Comparison of ENCODE assay signal across 8 cellular contexts in genomic region chr3:52317178-52317577, GRCh38. TPM values are rescaled to one million over a fixed set of nuclear protein-coding genes. Genes with fewer than 3 reads are reported as not detected.
DNase-seq lines count a peak whose midpoint lies in the region; TF ChIP-seq lines count a peak whose summit lies in the region.

No MANE protein-coding gene starts in this region.

- peaks cover 23% of the 10 kb centered on the region for H3K27me3 Mint-ChIP-seq in neural progenitor cell (ENCODE audit: insufficient read depth, low read depth)

- peaks cover 73% of the 10 kb centered on the region for H3K4me1 Mint-ChIP-seq in neural progenitor cell

- peaks cover 0 to 63% (median 0%) of the 10 kb centered on the region in 11 experiments; a peak in 6 of 22 replicates for H4K20me1 ChIP-seq in BLaER1 treated with 17β-estradiol and CSF1 and Interleukin-3, amounts not matched to agents 10 nM and 100 nM
- no peaks in the 10 kb centered on the region for H4K20me1 ChIP-seq in neural progenitor cell (ENCODE audit: low read depth)

- H3K27ac Mint-ChIP-seq in neural progenitor cell = no peak overlapping the region

- no peak for TF ChIP-seq CTCF in epithelial cell of esophagus (IDR thresholded peaks at IDR 0.05; ENCODE audit: insufficient read depth, low read depth, low read length, missing control alignments)
- TF ChIP-seq CTCF in neural progenitor cell (IDR thresholded peaks at IDR 0.05) = no peak

- H3K36me3 Mint-ChIP-seq in neural progenitor cell = no peaks in the 10 kb centered on the region

- DNase-seq in NCI-H510A treated with DMSO at 0.1 percent for 48 hours (lab: John Stamatoyannopoulos, UW) = peak; percentile 25
- no peak for DNase-seq in epithelial cell of esophagus (ENCODE audit: low read depth)
- no peak for DNase-seq in neural progenitor cell (ENCODE audit: low spot score)
- no peak for DNase-seq in NCI-H1417 (lab: John Stamatoyannopoulos, UW)
- DNase-seq in NCI-H1105 (lab: John Stamatoyannopoulos, UW) = no peak
- DNase-seq in SKM-1 (lab: John Stamatoyannopoulos, UW; ENCODE audit: unreplicated experiment) = no peak
- DNase-seq in dedifferentiated amniotic fluid mesenchymal stem cell (ENCODE audit: extremely low spot score) = no peak

- H3K4me3 Mint-ChIP-seq in neural progenitor cell = peak overlapping the region; percentile 75

- no peaks in the 10 kb centered on the region for H3K79me2 ChIP-seq in neural progenitor cell (ENCODE audit: low read depth)

- peaks cover 34% of the 10 kb centered on the region for H3F3A ChIP-seq in neural progenitor cell (ENCODE audit: low read depth)

- H3K9ac ChIP-seq in BLaER1 treated with 17β-estradiol and CSF1 and Interleukin-3, amounts not matched to agents 10 nM and 100 nM = peak overlapping the region in 6 of 11 experiments; percentile 14 to 41 (median 28); a peak in 8 of 22 replicates
- no peak overlapping the region for H3K9ac ChIP-seq in neural progenitor cell

- peak overlapping the region in 6 of 10 experiments; percentile 13 to 56 (median 29); a peak in 6 of 20 replicates for H3K4me3 ChIP-seq in BLaER1 treated with 17β-estradiol and CSF1 and Interleukin-3, amounts not matched to agents 10 nM and 100 nM
- H3K4me3 ChIP-seq in epithelial cell of esophagus (ENCODE audit: low read length) = peak overlapping the region; percentile 32
- H3K4me3 ChIP-seq in neural progenitor cell = peak overlapping the region; percentile 45

- peak overlapping the region; percentile 74 to 92 (median 85) for H3K4me2 ChIP-seq in BLaER1 treated with 17β-estradiol and CSF1 and Interleukin-3, amounts not matched to agents 10 nM and 100 nM
- peak overlapping the region; percentile 84 for H3K4me2 ChIP-seq in neural progenitor cell

- H3K4me1 ChIP-seq in BLaER1 treated with 17β-estradiol and CSF1 and Interleukin-3, amounts not matched to agents 10 nM and 100 nM = peaks cover 50 to 66% (median 59%) of the 10 kb centered on the region in 10 experiments
- peaks cover 29% of the 10 kb centered on the region for H3K4me1 ChIP-seq in neural progenitor cell

- no peak overlapping the region for H3K27ac ChIP-seq in BLaER1 treated with 17β-estradiol and CSF1 and Interleukin-3, amounts not matched to agents 10 nM and 100 nM
- no peak overlapping the region for H3K27ac ChIP-seq in neural progenitor cell

- no peaks in the 10 kb centered on the region for H3K9me3 ChIP-seq in BLaER1 treated with 17β-estradiol and CSF1 and Interleukin-3, amounts not matched to agents 10 nM and 100 nM (replicated peaks in 1 of 11)
- H3K9me3 ChIP-seq in neural progenitor cell (ENCODE audit: low read depth) = no peaks in the 10 kb centered on the region

- H3K27me3 ChIP-seq in BLaER1 treated with 17β-estradiol and CSF1 and Interleukin-3, amounts not matched to agents 10 nM and 100 nM = 0 out of 22 replicates have a peak, but pooled peaks cover 0 to 7% (median 0%) of the 10 kb centered on the region in 11 experiments
- peaks cover 22% of the 10 kb centered on the region for H3K27me3 ChIP-seq in neural progenitor cell

- peak overlapping the region; percentile 59 for H2AFZ ChIP-seq in neural progenitor cell (replicated peaks)

- no peaks in the 10 kb centered on the region for H3K9me3 Mint-ChIP-seq in neural progenitor cell

- H3K36me3 ChIP-seq in BLaER1 treated with 17β-estradiol and CSF1 and Interleukin-3, amounts not matched to agents 10 nM and 100 nM = no peaks in the 10 kb centered on the region
- no peaks in the 10 kb centered on the region for H3K36me3 ChIP-seq in neural progenitor cell

RNA-seq across cellular contexts. Expression of gene DNAH1, which starts 1.1 kb away (rescaled TPM):
- total RNA-seq in neural progenitor cell (ENCODE audit: low replicate concordance) = 0.80 and 2.1 TPM in 2 replicates

RNA-seq across cellular contexts. Expression of gene GLYCTK, which starts 29.6 kb away (rescaled TPM):
- total RNA-seq in neural progenitor cell (ENCODE audit: low replicate concordance) = 4.2 and 10.1 TPM in 2 replicates

RNA-seq across cellular contexts. Expression of gene WDR82, which starts 38.7 kb away (rescaled TPM):
- total RNA-seq in neural progenitor cell (ENCODE audit: low replicate concordance) = 45.4 and 49.2 TPM in 2 replicates
